In the genomic region with DNA sequence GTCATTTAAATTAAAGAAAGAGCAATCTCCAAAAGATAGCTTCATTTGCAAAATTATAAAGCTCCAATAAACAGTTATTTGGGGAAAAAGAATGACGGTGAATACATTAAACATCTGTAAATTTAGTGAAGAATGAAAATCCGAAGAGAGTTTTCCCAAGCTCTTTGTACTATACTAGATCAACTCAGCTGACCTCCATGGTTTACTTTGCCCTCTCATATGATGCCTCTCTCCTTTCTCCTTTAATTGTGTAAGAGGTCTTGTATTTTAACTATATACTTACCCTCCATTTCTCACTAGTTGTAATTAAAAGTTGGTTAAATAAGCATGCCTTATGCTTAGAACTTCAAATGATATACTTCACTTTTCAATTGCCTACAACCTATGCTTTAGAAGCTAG, we compare ENCODE assay signal across 17 cellular contexts.
DNase-seq lines count a peak whose midpoint lies in the region; ATAC-seq and TF ChIP-seq lines count a peak whose summit lies in the region.
"Had no signal": no experiment of that assay in that cellular context is flagged by ENCODE, and none has a peak within 500 bp of the region (broad histone marks: within the 10 kb centered on the region; RNA-seq: fewer than 3 reads in every experiment).

No MANE protein-coding gene starts in this region.

- H3K36me3 ChIP-seq in heart left ventricle, result no peaks in the 10 kb centered on the region
- no peaks in the 10 kb centered on the region for H3K36me3 ChIP-seq in heart right ventricle
- no peaks in the 10 kb centered on the region for H3K36me3 ChIP-seq in neural progenitor cell

- H3K9ac ChIP-seq in neural progenitor cell, result no peak overlapping the region

- ATAC-seq in heart left ventricle (no peak), heart right ventricle (no peak), GM19324 (IDR thresholded peaks at IDR 0.05; ENCODE audit: low FRiP score, unreplicated experiment) (no peak), GM19463 (IDR thresholded peaks at IDR 0.05; ENCODE audit: unreplicated experiment) (no peak)
- ATAC-seq: Right ventricle myocardium inferior had no signal

- H3K27me3 ChIP-seq in heart left ventricle (no peaks in the 10 kb centered on the region), heart right ventricle (no peaks in the 10 kb centered on the region), neural progenitor cell (no peaks in the 10 kb centered on the region)

- no peaks in the 10 kb centered on the region for H3K79me2 ChIP-seq in neural progenitor cell (ENCODE audit: low read depth)

- H3K4me1 Mint-ChIP-seq in glutamatergic neuron (ENCODE audit: low read depth, unreplicated experiment) (peaks cover 32% of the 10 kb centered on the region), neural progenitor cell (peaks cover 30% of the 10 kb centered on the region)
- H3K4me1 Mint-ChIP-seq: CD14-positive monocyte had no signal

- H3K27me3 Mint-ChIP-seq in glutamatergic neuron (ENCODE audit: unreplicated experiment), result peaks cover 5% of the 10 kb centered on the region
- peaks cover 2% of the 10 kb centered on the region for H3K27me3 Mint-ChIP-seq in neural progenitor cell (ENCODE audit: insufficient read depth, low read depth)

- peak overlapping the region in 9 of 12 donors; percentile 15 to 69 (median 54) for H3K27ac ChIP-seq in heart left ventricle
- peak overlapping the region in 5 of 10 donors; percentile 27 to 67 (median 53) for H3K27ac ChIP-seq in heart right ventricle
- H3K27ac ChIP-seq in neural progenitor cell, result no peak overlapping the region

- no peak overlapping the region for H3K4me3 ChIP-seq in heart left ventricle
- H3K4me3 ChIP-seq in heart right ventricle, result no peak overlapping the region
- H3K4me3 ChIP-seq in neural progenitor cell, result no peak overlapping the region

- H3K4me2 ChIP-seq in neural progenitor cell, result no peak overlapping the region

- intact Hi-C loops in heart left ventricle (cut with DNase I) (loop anchor here in 1 of 10 donors (5.0 kb wide), 1 partner anchor 40 kb away; no protein-coding TSS in a partner anchor), heart right ventricle (cut with DNase I) (no loop called here)

- H3K27ac Mint-ChIP-seq in glutamatergic neuron (ENCODE audit: unreplicated experiment), result peak overlapping the region; percentile 54
- H3K27ac Mint-ChIP-seq in neural progenitor cell, result no peak overlapping the region
- H3K27ac Mint-ChIP-seq: CD14-positive monocyte, HFFc6 had no signal

- WGBS in heart left ventricle, 4 donors, result 71 to 88% (median 77%) methylated on average over 2 of the region's 2 CpGs
- WGBS in heart right ventricle, 2 donors, result 73 to 76% methylated on average over 2 of the region's 2 CpGs

- no peak for TF ChIP-seq CTCF in heart left ventricle (IDR thresholded peaks at IDR 0.05)
- no peak for TF ChIP-seq CTCF in heart right ventricle (IDR thresholded peaks at IDR 0.05)
- no peak for TF ChIP-seq CTCF in glutamatergic neuron (IDR thresholded peaks at IDR 0.05; ENCODE audit: partially characterized antibody, unreplicated experiment)
- TF ChIP-seq CTCF in neural progenitor cell (IDR thresholded peaks at IDR 0.05), result no peak

- H3K36me3 Mint-ChIP-seq in glutamatergic neuron (ENCODE audit: unreplicated experiment), result peaks cover 4% of the 10 kb centered on the region
- peaks cover 7% of the 10 kb centered on the region for H3K36me3 Mint-ChIP-seq in neural progenitor cell
- H3K36me3 Mint-ChIP-seq: CD14-positive monocyte had no signal

- H3K4me1 ChIP-seq in heart left ventricle (peaks cover 0 to 63% (median 23%) of the 10 kb centered on the region in 12 donors), heart right ventricle (peaks cover 0 to 70% (median 43%) of the 10 kb centered on the region in 9 donors), neural progenitor cell (no peaks in the 10 kb centered on the region)

- no peak for DNase-seq in heart left ventricle
- no peak for DNase-seq in heart right ventricle
- DNase-seq in glutamatergic neuron, result no peak
- no peak for DNase-seq in neural progenitor cell (ENCODE audit: low spot score)
- no peak for DNase-seq in GM03348 (ENCODE audit: low spot score)
- DNase-seq: DMS79, H9, HFFc6, Kasumi-1, NCI-H1048, NCI-H1417 treated with DMSO at 0.1 percent for 48 hours, NCI-H1930, NCI-H524 treated with DMSO at 0.1 percent for 48 hours had no signal

- peak overlapping the region; percentile 9 for H2AFZ ChIP-seq in neural progenitor cell (replicated peaks)

- no peaks in the 10 kb centered on the region for H3K9me3 ChIP-seq in heart left ventricle
- H3K9me3 ChIP-seq in heart right ventricle, result no peaks in the 10 kb centered on the region
- H3K9me3 ChIP-seq in neural progenitor cell (ENCODE audit: low read depth), result no peaks in the 10 kb centered on the region

- H3K4me3 Mint-ChIP-seq in glutamatergic neuron (ENCODE audit: unreplicated experiment), result no peak overlapping the region
- H3K4me3 Mint-ChIP-seq in neural progenitor cell, result no peak overlapping the region
- H3K4me3 Mint-ChIP-seq: CD14-positive monocyte, H9, HFFc6 had no signal

- H4K20me1 ChIP-seq in neural progenitor cell (ENCODE audit: low read depth), result no peaks in the 10 kb centered on the region

- no peak for TF ChIP-seq POLR2A in heart left ventricle (IDR thresholded peaks at IDR 0.05)

- H3F3A ChIP-seq in neural progenitor cell (ENCODE audit: low read depth), result peaks cover 3% of the 10 kb centered on the region

- H3K9me3 Mint-ChIP-seq in glutamatergic neuron (ENCODE audit: unreplicated experiment) (no peaks in the 10 kb centered on the region), neural progenitor cell (peaks cover 3% of the 10 kb centered on the region)
- H3K9me3 Mint-ChIP-seq: HFFc6 had no signal
